In genomic region chr2:120821446-120822160, GRCh38 we compare ENCODE assay signal across 1 cellular context.
TF ChIP-seq lines count a peak whose summit lies in the region.

No MANE protein-coding gene starts in this region.

TF ChIP-seq in GM23338, 12 proteins besides CTCF, POLR2A, EP300 and RAD21 (continued from another document):
- TF ChIP-seq, protein P1, sequence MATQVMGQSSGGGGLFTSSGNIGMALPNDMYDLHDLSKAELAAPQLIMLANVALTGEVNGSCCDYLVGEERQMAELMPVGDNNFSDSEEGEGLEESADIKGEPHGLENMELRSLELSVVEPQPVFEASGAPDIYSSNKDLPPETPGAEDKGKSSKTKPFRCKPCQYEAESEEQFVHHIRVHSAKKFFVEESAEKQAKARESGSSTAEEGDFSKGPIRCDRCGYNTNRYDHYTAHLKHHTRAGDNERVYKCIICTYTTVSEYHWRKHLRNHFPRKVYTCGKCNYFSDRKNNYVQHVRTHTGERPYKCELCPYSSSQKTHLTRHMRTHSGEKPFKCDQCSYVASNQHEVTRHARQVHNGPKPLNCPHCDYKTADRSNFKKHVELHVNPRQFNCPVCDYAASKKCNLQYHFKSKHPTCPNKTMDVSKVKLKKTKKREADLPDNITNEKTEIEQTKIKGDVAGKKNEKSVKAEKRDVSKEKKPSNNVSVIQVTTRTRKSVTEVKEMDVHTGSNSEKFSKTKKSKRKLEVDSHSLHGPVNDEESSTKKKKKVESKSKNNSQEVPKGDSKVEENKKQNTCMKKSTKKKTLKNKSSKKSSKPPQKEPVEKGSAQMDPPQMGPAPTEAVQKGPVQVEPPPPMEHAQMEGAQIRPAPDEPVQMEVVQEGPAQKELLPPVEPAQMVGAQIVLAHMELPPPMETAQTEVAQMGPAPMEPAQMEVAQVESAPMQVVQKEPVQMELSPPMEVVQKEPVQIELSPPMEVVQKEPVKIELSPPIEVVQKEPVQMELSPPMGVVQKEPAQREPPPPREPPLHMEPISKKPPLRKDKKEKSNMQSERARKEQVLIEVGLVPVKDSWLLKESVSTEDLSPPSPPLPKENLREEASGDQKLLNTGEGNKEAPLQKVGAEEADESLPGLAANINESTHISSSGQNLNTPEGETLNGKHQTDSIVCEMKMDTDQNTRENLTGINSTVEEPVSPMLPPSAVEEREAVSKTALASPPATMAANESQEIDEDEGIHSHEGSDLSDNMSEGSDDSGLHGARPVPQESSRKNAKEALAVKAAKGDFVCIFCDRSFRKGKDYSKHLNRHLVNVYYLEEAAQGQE (IDR thresholded peaks at IDR 0.05; ENCODE audit: unreplicated experiment), result no peak
- no peak for TF ChIP-seq EZH2 (IDR thresholded peaks at IDR 0.05; ENCODE audit: low read depth, unreplicated experiment)
- TF ChIP-seq ZNF114 (CRISPR knock-in tag; IDR thresholded peaks at IDR 0.05), result no peak
- TF ChIP-seq NANOG (IDR thresholded peaks at IDR 0.05; ENCODE audit: borderline replicate concordance), result no peak
- TF ChIP-seq EZH2phosphoT487 (IDR thresholded peaks at IDR 0.05; ENCODE audit: unreplicated experiment), result no peak
- TF ChIP-seq STAT1 (IDR thresholded peaks at IDR 0.05; ENCODE audit: unreplicated experiment), result no peak
- TF ChIP-seq, protein P2, sequence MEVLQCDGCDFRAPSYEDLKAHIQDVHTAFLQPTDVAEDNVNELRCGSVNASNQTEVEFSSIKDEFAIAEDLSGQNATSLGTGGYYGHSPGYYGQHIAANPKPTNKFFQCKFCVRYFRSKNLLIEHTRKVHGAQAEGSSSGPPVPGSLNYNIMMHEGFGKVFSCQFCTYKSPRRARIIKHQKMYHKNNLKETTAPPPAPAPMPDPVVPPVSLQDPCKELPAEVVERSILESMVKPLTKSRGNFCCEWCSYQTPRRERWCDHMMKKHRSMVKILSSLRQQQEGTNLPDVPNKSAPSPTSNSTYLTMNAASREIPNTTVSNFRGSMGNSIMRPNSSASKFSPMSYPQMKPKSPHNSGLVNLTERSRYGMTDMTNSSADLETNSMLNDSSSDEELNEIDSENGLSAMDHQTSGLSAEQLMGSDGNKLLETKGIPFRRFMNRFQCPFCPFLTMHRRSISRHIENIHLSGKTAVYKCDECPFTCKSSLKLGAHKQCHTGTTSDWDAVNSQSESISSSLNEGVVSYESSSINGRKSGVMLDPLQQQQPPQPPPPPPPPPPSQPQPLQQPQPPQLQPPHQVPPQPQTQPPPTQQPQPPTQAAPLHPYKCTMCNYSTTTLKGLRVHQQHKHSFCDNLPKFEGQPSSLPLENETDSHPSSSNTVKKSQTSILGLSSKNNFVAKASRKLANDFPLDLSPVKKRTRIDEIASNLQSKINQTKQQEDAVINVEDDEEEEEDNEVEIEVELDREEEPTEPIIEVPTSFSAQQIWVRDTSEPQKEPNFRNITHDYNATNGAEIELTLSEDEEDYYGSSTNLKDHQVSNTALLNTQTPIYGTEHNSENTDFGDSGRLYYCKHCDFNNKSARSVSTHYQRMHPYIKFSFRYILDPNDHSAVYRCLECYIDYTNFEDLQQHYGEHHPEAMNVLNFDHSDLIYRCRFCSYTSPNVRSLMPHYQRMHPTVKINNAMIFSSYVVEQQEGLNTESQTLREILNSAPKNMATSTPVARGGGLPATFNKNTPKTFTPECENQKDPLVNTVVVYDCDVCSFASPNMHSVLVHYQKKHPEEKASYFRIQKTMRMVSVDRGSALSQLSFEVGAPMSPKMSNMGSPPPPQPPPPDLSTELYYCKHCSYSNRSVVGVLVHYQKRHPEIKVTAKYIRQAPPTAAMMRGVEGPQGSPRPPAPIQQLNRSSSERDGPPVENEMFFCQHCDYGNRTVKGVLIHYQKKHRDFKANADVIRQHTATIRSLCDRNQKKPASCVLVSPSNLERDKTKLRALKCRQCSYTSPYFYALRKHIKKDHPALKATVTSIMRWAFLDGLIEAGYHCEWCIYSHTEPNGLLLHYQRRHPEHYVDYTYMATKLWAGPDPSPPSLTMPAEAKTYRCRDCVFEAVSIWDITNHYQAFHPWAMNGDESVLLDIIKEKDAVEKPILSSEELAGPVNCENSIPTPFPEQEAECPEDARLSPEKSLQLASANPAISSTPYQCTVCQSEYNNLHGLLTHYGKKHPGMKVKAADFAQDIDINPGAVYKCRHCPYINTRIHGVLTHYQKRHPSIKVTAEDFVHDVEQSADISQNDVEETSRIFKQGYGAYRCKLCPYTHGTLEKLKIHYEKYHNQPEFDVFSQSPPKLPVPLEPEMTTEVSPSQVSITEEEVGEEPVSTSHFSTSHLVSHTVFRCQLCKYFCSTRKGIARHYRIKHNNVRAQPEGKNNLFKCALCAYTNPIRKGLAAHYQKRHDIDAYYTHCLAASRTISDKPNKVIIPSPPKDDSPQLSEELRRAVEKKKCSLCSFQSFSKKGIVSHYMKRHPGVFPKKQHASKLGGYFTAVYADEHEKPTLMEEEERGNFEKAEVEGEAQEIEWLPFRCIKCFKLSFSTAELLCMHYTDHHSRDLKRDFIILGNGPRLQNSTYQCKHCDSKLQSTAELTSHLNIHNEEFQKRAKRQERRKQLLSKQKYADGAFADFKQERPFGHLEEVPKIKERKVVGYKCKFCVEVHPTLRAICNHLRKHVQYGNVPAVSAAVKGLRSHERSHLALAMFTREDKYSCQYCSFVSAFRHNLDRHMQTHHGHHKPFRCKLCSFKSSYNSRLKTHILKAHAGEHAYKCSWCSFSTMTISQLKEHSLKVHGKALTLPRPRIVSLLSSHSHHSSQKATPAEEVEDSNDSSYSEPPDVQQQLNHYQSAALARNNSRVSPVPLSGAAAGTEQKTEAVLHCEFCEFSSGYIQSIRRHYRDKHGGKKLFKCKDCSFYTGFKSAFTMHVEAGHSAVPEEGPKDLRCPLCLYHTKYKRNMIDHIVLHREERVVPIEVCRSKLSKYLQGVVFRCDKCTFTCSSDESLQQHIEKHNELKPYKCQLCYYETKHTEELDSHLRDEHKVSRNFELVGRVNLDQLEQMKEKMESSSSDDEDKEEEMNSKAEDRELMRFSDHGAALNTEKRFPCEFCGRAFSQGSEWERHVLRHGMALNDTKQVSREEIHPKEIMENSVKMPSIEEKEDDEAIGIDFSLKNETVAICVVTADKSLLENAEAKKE (CRISPR knock-in tag; IDR thresholded peaks at IDR 0.05), result no peak
- no peak for TF ChIP-seq CREB1 (CRISPR knock-in tag; IDR thresholded peaks at IDR 0.05; ENCODE audit: low read depth)
- TF ChIP-seq ZNF331 (CRISPR knock-in tag; IDR thresholded peaks at IDR 0.05; ENCODE audit: low read depth), result no peak
- no peak for TF ChIP-seq POLR2AphosphoS5 (IDR thresholded peaks at IDR 0.05; ENCODE audit: low read depth)
- TF ChIP-seq, protein P3, sequence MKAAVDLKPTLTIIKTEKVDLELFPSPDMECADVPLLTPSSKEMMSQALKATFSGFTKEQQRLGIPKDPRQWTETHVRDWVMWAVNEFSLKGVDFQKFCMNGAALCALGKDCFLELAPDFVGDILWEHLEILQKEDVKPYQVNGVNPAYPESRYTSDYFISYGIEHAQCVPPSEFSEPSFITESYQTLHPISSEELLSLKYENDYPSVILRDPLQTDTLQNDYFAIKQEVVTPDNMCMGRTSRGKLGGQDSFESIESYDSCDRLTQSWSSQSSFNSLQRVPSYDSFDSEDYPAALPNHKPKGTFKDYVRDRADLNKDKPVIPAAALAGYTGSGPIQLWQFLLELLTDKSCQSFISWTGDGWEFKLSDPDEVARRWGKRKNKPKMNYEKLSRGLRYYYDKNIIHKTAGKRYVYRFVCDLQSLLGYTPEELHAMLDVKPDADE (IDR thresholded peaks at IDR 0.05), result no peak
